ENCODE assay signal across 1 cellular context in the genomic region with DNA sequence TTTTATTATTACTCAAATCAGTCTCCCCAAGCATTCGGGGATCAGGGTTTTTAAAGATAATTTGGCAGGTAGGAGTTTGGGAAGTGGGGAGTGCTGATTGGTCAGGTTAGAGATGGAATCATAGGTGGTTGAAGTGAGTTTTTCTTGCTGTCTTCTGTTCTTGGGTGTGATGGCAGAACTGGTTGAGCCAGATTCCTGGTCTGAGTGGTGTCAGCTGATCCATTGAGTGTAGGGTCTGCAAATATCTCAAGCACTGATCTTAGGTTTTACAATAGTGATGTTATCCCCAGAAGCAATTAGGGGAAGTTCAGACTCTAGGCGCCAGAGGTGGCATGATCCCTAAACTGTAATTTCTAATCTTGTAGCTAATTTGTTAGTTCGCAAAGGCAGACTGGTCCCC.
TF ChIP-seq lines count a peak whose summit lies in the region.

No MANE protein-coding gene starts in this region.

TF ChIP-seq in Ishikawa, 13 proteins besides CTCF, POLR2A, EP300 and RAD21 (continued from another document):
- TF ChIP-seq, protein P1, sequence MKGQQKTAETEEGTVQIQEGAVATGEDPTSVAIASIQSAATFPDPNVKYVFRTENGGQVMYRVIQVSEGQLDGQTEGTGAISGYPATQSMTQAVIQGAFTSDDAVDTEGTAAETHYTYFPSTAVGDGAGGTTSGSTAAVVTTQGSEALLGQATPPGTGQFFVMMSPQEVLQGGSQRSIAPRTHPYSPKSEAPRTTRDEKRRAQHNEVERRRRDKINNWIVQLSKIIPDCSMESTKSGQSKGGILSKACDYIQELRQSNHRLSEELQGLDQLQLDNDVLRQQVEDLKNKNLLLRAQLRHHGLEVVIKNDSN (IDR thresholded peaks at IDR 0.05) = peak; percentile 71
- no peak for TF ChIP-seq ZBTB7A (IDR thresholded peaks at IDR 0.05; ENCODE audit: low read depth)
- TF ChIP-seq CREB1 (IDR thresholded peaks at IDR 0.05; ENCODE audit: low read depth) = no peak
- peak; percentile 78 for TF ChIP-seq TEAD4 (IDR thresholded peaks at IDR 0.05)
- no peak for TF ChIP-seq TAF1 (IDR thresholded peaks at IDR 0.05; ENCODE audit: low read depth)
- TF ChIP-seq EGR1 (IDR thresholded peaks at IDR 0.05) = no peak
TF ChIP-seq in Ishikawa: peak in this region for 2.
